ENCODE assay signal across 12 cellular contexts in the genomic region with DNA sequence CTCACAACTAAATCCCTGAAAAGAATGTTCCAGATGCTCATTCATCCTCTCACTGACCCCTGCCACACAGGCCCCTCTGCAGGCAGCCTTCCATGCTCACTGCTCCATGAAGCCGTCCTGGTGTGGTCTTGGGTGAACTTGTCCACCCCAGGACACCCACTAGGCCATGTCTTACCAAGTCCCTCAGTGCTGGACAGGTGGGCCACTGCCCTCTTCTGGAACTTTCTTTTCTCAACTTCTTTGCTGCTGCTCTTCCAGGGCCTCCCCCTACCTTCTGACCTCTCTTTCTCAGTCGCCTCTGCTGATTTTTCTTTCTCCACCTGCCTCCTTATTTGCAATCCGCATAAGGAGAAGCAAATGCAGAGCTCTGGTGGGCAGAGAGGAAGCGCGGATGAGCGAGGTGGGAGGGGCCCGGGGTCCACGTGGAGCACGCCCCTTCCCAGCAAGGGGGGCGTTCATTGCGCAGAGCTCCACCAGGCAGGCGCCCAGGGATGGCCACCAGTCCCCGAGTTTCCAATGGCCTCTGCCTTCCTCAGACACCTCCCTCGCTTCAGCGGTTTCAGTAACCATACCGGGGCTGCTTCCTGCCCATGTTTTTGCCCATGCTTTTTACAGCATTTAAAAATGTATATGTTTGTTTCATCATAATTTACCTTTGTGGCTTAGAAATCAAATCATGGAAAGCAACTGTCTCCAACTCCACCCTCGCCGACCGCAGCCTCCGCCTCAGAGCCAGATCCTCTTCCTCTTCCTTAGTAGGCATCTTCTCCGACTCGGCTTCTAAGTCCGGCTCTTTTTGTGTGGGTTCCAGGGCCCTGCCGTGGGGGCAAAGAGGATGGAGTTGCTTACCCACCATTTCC.
DNase-seq lines count a peak whose midpoint lies in the region; ATAC-seq lines count a peak whose summit lies in the region.
"Had no signal": no experiment of that assay in that cellular context is flagged by ENCODE, and none has a peak within 500 bp of the region (broad histone marks: within the 10 kb centered on the region; RNA-seq: fewer than 3 reads in every experiment).

No MANE protein-coding gene starts in this region.

- WGBS in right cardiac atrium, result 86% methylated on average over 24 of the region's 24 CpGs

- H3K4me3 ChIP-seq in right cardiac atrium (ENCODE audit: low read length), result no peak overlapping the region

- DNase-seq in CD1c-positive myeloid dendritic cell (ENCODE audit: extremely low spot score), result peak; percentile 44
- DNase-seq in activated CD8-positive, alpha-beta memory T cell treated with anti-CD3 and anti-CD28 coated beads, Interleukin-2, amount 50 U/mL, for 4 hours, result peak; percentile 25
- DNase-seq in iPS-NIHi11 (ENCODE audit: low spot score), result peak; percentile 32
- no peak for DNase-seq in activated effector memory CD4-positive, alpha-beta T cell treated with Interleukin-2 at 50 U/mL for 16 hours
- DNase-seq in right cardiac atrium, result no peak
- DNase-seq in activated CD4-positive, CD25-positive, alpha-beta regulatory T cell (lab: John Stamatoyannopoulos, UW), result no peak
- no peak for DNase-seq in DMS153 (lab: John Stamatoyannopoulos, UW)
- DNase-seq: amniotic stem cell, left ventricle myocardium superior, NCI-H2171 had no signal

- H3K9me3 ChIP-seq in right cardiac atrium (ENCODE audit: control insufficient read depth, low read length), result no peaks in the 10 kb centered on the region

- ATAC-seq in HG03354 (IDR thresholded peaks at IDR 0.05; ENCODE audit: poor library complexity, severe bottlenecking, unreplicated experiment), result peak; percentile 63
- ATAC-seq in right cardiac atrium, result no peak
- ATAC-seq: left ventricle myocardium superior had no signal

- no peak overlapping the region for H3K27ac ChIP-seq in right cardiac atrium (ENCODE audit: low read length)
- H3K27ac ChIP-seq: parathyroid adenoma had no signal

- intact Hi-C loops in right cardiac atrium (cut with DNase I), result no loop called here

- no peaks in the 10 kb centered on the region for H3K27me3 ChIP-seq in right cardiac atrium (ENCODE audit: control insufficient read depth, insufficient read depth)

- peaks cover 8% of the 10 kb centered on the region for H3K4me1 ChIP-seq in right cardiac atrium (ENCODE audit: control insufficient read depth, insufficient read depth, low read length)
- H3K4me1 ChIP-seq: parathyroid adenoma had no signal

Comparison
In these comparisons a context has a peak if more than half of its experiments do, and no peak if none do; other contexts are left out.
1. DNase-seq: peak in CD1c-positive myeloid dendritic cell (single experiment), activated CD8-positive, alpha-beta memory T cell treated with anti-CD3 and anti-CD28 coated beads, Interleukin-2, amount 50 U/mL, for 4 hours (single experiment) and iPS-NIHi11 (single experiment); none in activated effector memory CD4-positive, alpha-beta T cell treated with Interleukin-2 at 50 U/mL for 16 hours (single experiment), right cardiac atrium (0 of 3), activated CD4-positive, CD25-positive, alpha-beta regulatory T cell (0 of 4) and DMS153 (single experiment).